11 cellular contexts compared by ENCODE assay signal in genomic region chr2:84849271-84849952, GRCh38. TPM values are rescaled to one million over a fixed set of nuclear protein-coding genes. Genes with fewer than 3 reads are reported as not detected.
DNase-seq lines count a peak whose midpoint lies in the region; ATAC-seq and TF ChIP-seq lines count a peak whose summit lies in the region.
"Had no signal": no experiment of that assay in that cellular context is flagged by ENCODE, and none has a peak within 500 bp of the region (broad histone marks: within the 10 kb centered on the region; RNA-seq: fewer than 3 reads in every experiment).

No MANE protein-coding gene starts in this region.

- peak overlapping the region; percentile 22 for H3K4me3 Mint-ChIP-seq in activated CD4-positive, alpha-beta T cell treated with anti-CD3 and anti-CD28 coated beads for 36 hours
- H3K4me3 Mint-ChIP-seq in chondrocyte (ENCODE audit: unreplicated experiment): no peak overlapping the region

- CTCF ChIA-PET in activated CD4-positive, alpha-beta T cell treated with anti-CD3 and anti-CD28 coated beads for 36 hours (lab: Charles Lee): interaction anchor here (0.5 to 1.4 kb wide), 7 partner anchors 9 to 332 kb away, joined by 3 to 5 read pairs (median 3); no protein-coding TSS in a partner anchor

- peaks cover 11% of the 10 kb centered on the region for H3K9me3 Mint-ChIP-seq in activated CD4-positive, alpha-beta T cell treated with anti-CD3 and anti-CD28 coated beads for 36 hours (ENCODE audit: low read depth)
- H3K9me3 Mint-ChIP-seq in chondrocyte (ENCODE audit: low read depth): peaks cover 5% of the 10 kb centered on the region

- ATAC-seq in activated CD4-positive, alpha-beta T cell treated with anti-CD3 and anti-CD28 coated beads for 36 hours: peak; percentile 57

- peaks cover 47% of the 10 kb centered on the region for H3K36me3 Mint-ChIP-seq in activated CD4-positive, alpha-beta T cell treated with anti-CD3 and anti-CD28 coated beads for 36 hours (ENCODE audit: low read depth)
- no peaks in the 10 kb centered on the region for H3K36me3 Mint-ChIP-seq in chondrocyte (ENCODE audit: low read depth)
- H3K36me3 Mint-ChIP-seq: IgD-negative memory B cell had no signal

- DNase-seq in activated CD4-positive, alpha-beta T cell treated with anti-CD3 and anti-CD28 coated beads for 36 hours: peak; percentile 70
- no peak for DNase-seq in activated CD4-positive, alpha-beta T cell treated with anti-CD3 and anti-CD28 coated beads for 1 hour
- DNase-seq in activated CD4-positive, alpha-beta T cell treated with anti-CD3 and anti-CD28 coated beads, Interleukin-2, amount 50 U/mL, for 1 hour: peak; percentile 46
- DNase-seq in dedifferentiated amniotic fluid mesenchymal stem cell (ENCODE audit: extremely low spot score) (peak; percentile 66), chondrocyte (ENCODE audit: low spot score) (no peak), NCI-H82 (lab: John Stamatoyannopoulos, UW) (no peak), SIG-M5 treated with dmso at 0.1 percent for 504 hours (lab: John Stamatoyannopoulos, UW; ENCODE audit: unreplicated experiment) (no peak)
- DNase-seq in stimulated activated naive CD4-positive, alpha-beta T cell treated with Interleukin-2 at 50 U/mL for 16 hours (lab: John Stamatoyannopoulos, UW): peak; percentile 21
- DNase-seq: ACHN, PC-9 had no signal

- H3K27ac Mint-ChIP-seq in activated CD4-positive, alpha-beta T cell treated with anti-CD3 and anti-CD28 coated beads for 36 hours: peak overlapping the region; percentile 82
- H3K27ac Mint-ChIP-seq in chondrocyte (ENCODE audit: unreplicated experiment): no peak overlapping the region
- H3K27ac Mint-ChIP-seq: IgD-negative memory B cell had no signal

- no peak for TF ChIP-seq CTCF in chondrocyte (IDR thresholded peaks at IDR 0.05)

- H3K27me3 Mint-ChIP-seq in activated CD4-positive, alpha-beta T cell treated with anti-CD3 and anti-CD28 coated beads for 36 hours: no peaks in the 10 kb centered on the region
- peaks cover 13% of the 10 kb centered on the region for H3K27me3 Mint-ChIP-seq in chondrocyte (ENCODE audit: low read depth)
- H3K27me3 Mint-ChIP-seq: IgD-negative memory B cell had no signal

- peaks cover 87% of the 10 kb centered on the region for H3K4me1 Mint-ChIP-seq in activated CD4-positive, alpha-beta T cell treated with anti-CD3 and anti-CD28 coated beads for 36 hours
- H3K4me1 Mint-ChIP-seq in chondrocyte (ENCODE audit: low read depth): peaks cover 4% of the 10 kb centered on the region

- intact Hi-C loops in activated CD4-positive, alpha-beta T cell treated with anti-CD3 and anti-CD28 coated beads for 36 hours (cut with DNase I, micrococcal nuclease): loop anchor here in 1 of 2 experiments (5.0 kb wide), 2 partner anchors 33 to 67 kb away; partner anchors contain the start of gene TRABD2A

- POLR2A ChIA-PET in activated CD4-positive, alpha-beta T cell treated with anti-CD3 and anti-CD28 coated beads for 36 hours (lab: Charles Lee): interaction anchor here (0.6 to 0.7 kb wide), 4 partner anchors 8 to 381 kb away, joined by 4 to 5 read pairs (median 4); no protein-coding TSS in a partner anchor

RNA-seq across cellular contexts. Expression of gene TRABD2A, which starts 31.5 kb away (rescaled TPM):
- total RNA-seq in activated CD4-positive, alpha-beta T cell treated with anti-CD3 and anti-CD28 coated beads for 36 hours: 10 to 100 TPM; 37.2 to 42.2 TPM
- 0.37 to 1.2 TPM (median 0.82 TPM) in 3 replicates for total RNA-seq in chondrocyte

RNA-seq across cellular contexts. Expression of gene TMSB10, which starts 56.0 kb away (rescaled TPM):
- 1,000 to 10,000 TPM; 2,345 to 2,742 TPM for total RNA-seq in activated CD4-positive, alpha-beta T cell treated with anti-CD3 and anti-CD28 coated beads for 36 hours
- 1,771 to 2,562 TPM (median 2,521 TPM) in 3 replicates for total RNA-seq in chondrocyte

Comparison
In these comparisons a context has a peak if more than half of its experiments do, and no peak if none do; other contexts are left out.
1. DNase-seq: peak in activated CD4-positive, alpha-beta T cell treated with anti-CD3 and anti-CD28 coated beads for 36 hours (single experiment), activated CD4-positive, alpha-beta T cell treated with anti-CD3 and anti-CD28 coated beads, Interleukin-2, amount 50 U/mL, for 1 hour (single experiment), dedifferentiated amniotic fluid mesenchymal stem cell (single experiment) and stimulated activated naive CD4-positive, alpha-beta T cell treated with Interleukin-2 at 50 U/mL for 16 hours (single experiment); none in activated CD4-positive, alpha-beta T cell treated with anti-CD3 and anti-CD28 coated beads for 1 hour (single experiment), chondrocyte (single experiment), NCI-H82 (single experiment) and SIG-M5 treated with dmso at 0.1 percent for 504 hours (single experiment).
2. RNA of gene TRABD2A, which starts 31.5 kb away (total RNA-seq): 37.2 to 42.2 TPM in activated CD4-positive, alpha-beta T cell treated with anti-CD3 and anti-CD28 coated beads for 36 hours; 0.37 to 1.2 TPM in chondrocyte; every median in the first group is over 10 times any median in the second.